Comparison of ENCODE assay signal across 17 cellular contexts in genomic region chr4:84384801-84385582, GRCh38.
DNase-seq lines count a peak whose midpoint lies in the region; ATAC-seq and TF ChIP-seq lines count a peak whose summit lies in the region.
"Had no signal": no experiment of that assay in that cellular context is flagged by ENCODE, and none has a peak within 500 bp of the region (broad histone marks: within the 10 kb centered on the region; RNA-seq: fewer than 3 reads in every experiment).

No MANE protein-coding gene starts in this region.

- H3K4me1 ChIP-seq in HAP-1 (peaks cover 25% of the 10 kb centered on the region), iPS-20b (ENCODE audit: insufficient read depth, low read length) (peaks cover 39% of the 10 kb centered on the region)

- POLR2A ChIA-PET in activated CD8-positive, alpha-beta T cell treated with anti-CD3 and anti-CD28 coated beads for 36 hours (lab: Charles Lee): no interaction called here

- intact Hi-C loops in activated CD8-positive, alpha-beta T cell treated with anti-CD3 and anti-CD28 coated beads for 36 hours (cut with micrococcal nuclease): no loop called here
- intact Hi-C loops in left colon (cut with DNase I, micrococcal nuclease): no loop called here

- H3K4me1 Mint-ChIP-seq in activated CD8-positive, alpha-beta T cell treated with anti-CD3 and anti-CD28 coated beads for 36 hours (ENCODE audit: low read depth): no peaks in the 10 kb centered on the region
- H3K4me1 Mint-ChIP-seq: CD4-positive, CD25-positive, alpha-beta regulatory T cell had no signal

- no peaks in the 10 kb centered on the region for H3K9me3 Mint-ChIP-seq in activated CD8-positive, alpha-beta T cell treated with anti-CD3 and anti-CD28 coated beads for 36 hours
- H3K9me3 Mint-ChIP-seq: HFFc6 had no signal

- H3K4me3 Mint-ChIP-seq in activated CD8-positive, alpha-beta T cell treated with anti-CD3 and anti-CD28 coated beads for 36 hours: no peak overlapping the region
- H3K4me3 Mint-ChIP-seq: CD4-positive, CD25-positive, alpha-beta regulatory T cell; HFFc6 had no signal

- in situ Hi-C loops in HAP-1 (cut with MboI; ENCODE audit: low sequenced_read_pairs): no loop called here

- CTCF ChIA-PET in activated CD8-positive, alpha-beta T cell treated with anti-CD3 and anti-CD28 coated beads for 36 hours (lab: Charles Lee): no interaction called here

- H3K36me3 Mint-ChIP-seq in activated CD8-positive, alpha-beta T cell treated with anti-CD3 and anti-CD28 coated beads for 36 hours (ENCODE audit: low read depth): no peaks in the 10 kb centered on the region
- H3K36me3 Mint-ChIP-seq: CD4-positive, CD25-positive, alpha-beta regulatory T cell had no signal

- peaks cover 2% of the 10 kb centered on the region for H3K27me3 Mint-ChIP-seq in activated CD8-positive, alpha-beta T cell treated with anti-CD3 and anti-CD28 coated beads for 36 hours
- H3K27me3 Mint-ChIP-seq: CD4-positive, CD25-positive, alpha-beta regulatory T cell had no signal

- no peaks in the 10 kb centered on the region for H3K36me3 ChIP-seq in HAP-1 (replicated peaks)
- no peaks in the 10 kb centered on the region for H3K36me3 ChIP-seq in iPS-20b (ENCODE audit: insufficient read depth, low read depth, low read length)
- H3K36me3 ChIP-seq: BLaER1 treated with 17β-estradiol and CSF1 and Interleukin-3, amounts not matched to agents 10 nM and 100 nM had no signal

- H3K27ac ChIP-seq in VCaP (peak overlapping the region; percentile 54), iPS-20b (ENCODE audit: low read length) (no peak overlapping the region)
- H3K27ac ChIP-seq: BLaER1 treated with 17β-estradiol and CSF1 and Interleukin-3, amounts not matched to agents 10 nM and 100 nM had no signal

- H3K27me3 ChIP-seq in HAP-1 (ENCODE audit: low read depth) (peaks cover 7% of the 10 kb centered on the region), iPS-20b (ENCODE audit: insufficient read depth, low read length) (peaks cover 69% of the 10 kb centered on the region)
- H3K27me3 ChIP-seq: BLaER1 treated with 17β-estradiol and CSF1 and Interleukin-3, amounts not matched to agents 10 nM and 100 nM had no signal

- DNase-seq in DMS153 (lab: John Stamatoyannopoulos, UW) (peak; percentile 49), HAP-1 (ENCODE audit: low spot score in 2 of 2) (peak; percentile 48 to 85), OCI-M2 (lab: John Stamatoyannopoulos, UW; ENCODE audit: unreplicated experiment) (no peak), left colon (no peak)
- DNase-seq in activated CD8-positive, alpha-beta T cell treated with anti-CD3 and anti-CD28 coated beads for 36 hours: no peak
- DNase-seq: ACHN; CD4-positive, CD25-positive, alpha-beta regulatory T cell; DMS79; GOT3; HCEC 1CT; HFFc6 had no signal

- no peak for TF ChIP-seq CTCF in VCaP (conservative IDR thresholded peaks at IDR 0.05)
- TF ChIP-seq CTCF in activated CD8-positive, alpha-beta T cell treated with anti-CD3 and anti-CD28 coated beads for 36 hours (IDR thresholded peaks at IDR 0.05): no peak

- H3K4me3 ChIP-seq in HAP-1: no peak overlapping the region
- peak overlapping the region; percentile 37; the same call in 1 of the 2 replicates for H3K4me3 ChIP-seq in iPS-20b (ENCODE audit: low read length)
- H3K4me3 ChIP-seq: BLaER1 treated with 17β-estradiol and CSF1 and Interleukin-3, amounts not matched to agents 10 nM and 100 nM; GM12878 had no signal

- H3K9ac ChIP-seq in iPS-20b (ENCODE audit: low read depth, low read length): 0 out of 2 replicates have a peak overlapping the region, but pooled peaks have one; percentile 10
- H3K9ac ChIP-seq: BLaER1 treated with 17β-estradiol and CSF1 and Interleukin-3, amounts not matched to agents 10 nM and 100 nM had no signal

- ATAC-seq in activated CD8-positive, alpha-beta T cell treated with anti-CD3 and anti-CD28 coated beads for 36 hours: no peak
- ATAC-seq in activated CD4-positive, CD25-positive, alpha-beta regulatory T cell treated with anti-CD3 and anti-CD28 coated beads, Interleukin-2, amount 50 U/mL, for 24 hours: no peak
- no peak for ATAC-seq in left colon
- ATAC-seq: GM12878, HepG2 had no signal

- H3K27ac Mint-ChIP-seq in activated CD8-positive, alpha-beta T cell treated with anti-CD3 and anti-CD28 coated beads for 36 hours: no peak overlapping the region
- H3K27ac Mint-ChIP-seq: CD4-positive, CD25-positive, alpha-beta regulatory T cell; HFFc6 had no signal

- H3K9me3 ChIP-seq in HAP-1 (no peaks in the 10 kb centered on the region), iPS-20b (ENCODE audit: insufficient read depth, low read depth, low read length) (no peaks in the 10 kb centered on the region)
- H3K9me3 ChIP-seq: BLaER1 treated with 17β-estradiol and CSF1 and Interleukin-3, amounts not matched to agents 10 nM and 100 nM had no signal

Comparison
In these comparisons a context has a peak if more than half of its experiments do, and no peak if none do; other contexts are left out.
1. DNase-seq: peak in DMS153 (single experiment) and HAP-1 (2 of 2); none in activated CD8-positive, alpha-beta T cell treated with anti-CD3 and anti-CD28 coated beads for 36 hours (single experiment), OCI-M2 (single experiment) and left colon (0 of 2).